Comparison of ENCODE assay signal across 36 cellular contexts in genomic region chr3:179363332-179363731, GRCh38. TPM values are rescaled to one million over a fixed set of nuclear protein-coding genes. Genes with fewer than 3 reads are reported as not detected.
DNase-seq lines count a peak whose midpoint lies in the region; ATAC-seq, FAIRE-seq and TF ChIP-seq lines count a peak whose summit lies in the region.
"Had no signal": no experiment of that assay in that cellular context is flagged by ENCODE, and none has a peak within 500 bp of the region (broad histone marks: within the 10 kb centered on the region; RNA-seq: fewer than 3 reads in every experiment).

No MANE protein-coding gene starts in this region.

- WGBS in HepG2 (ENCODE audit: low lambda C conversion rate) = 96% methylated on average over 5 of the region's 5 CpGs
- 95% methylated on average over 5 of the region's 5 CpGs for WGBS in right lobe of liver (ENCODE audit: insufficient coverage, low coverage, low lambda C conversion rate, missing lambda C conversion rate)
- 92% methylated on average over 5 of the region's 5 CpGs for WGBS in K562 (ENCODE audit: insufficient coverage, low coverage, missing lambda C conversion rate)

- FAIRE-seq in HepG2 (lab: Jason Lieb, UNC) (no peak), K562 (lab: Jason Lieb, UNC) (no peak)
- FAIRE-seq: A549, D721Med had no signal

- H3K4me3 Mint-ChIP-seq in WTC11 = no peak overlapping the region
- H3K4me3 Mint-ChIP-seq: B cell; CD14-positive monocyte; CD4-positive, alpha-beta memory T cell; CD4-positive, alpha-beta T cell; CD4-positive, CD25-positive, alpha-beta regulatory T cell; CD8-positive, alpha-beta memory T cell; CD8-positive, alpha-beta T cell had no signal

- BruUV-seq in HepG2 (replicated peaks; lab: Mats Ljungman, UMichigan) = no TSS peak
- BruUV-seq in K562 (replicated peaks; lab: Mats Ljungman, UMichigan) = no TSS peak

- H3K36me3 ChIP-seq in HepG2 (replicated peaks in 1 of 2; ENCODE audit: control insufficient read depth in 1 of 2, insufficient read depth in 2 of 2, low read length in 2 of 2) = peaks cover 7 to 56% of the 10 kb centered on the region in 2 experiments
- peaks cover 0 to 72% (median 15%) of the 10 kb centered on the region in 4 donors for H3K36me3 ChIP-seq in right lobe of liver
- peaks cover 11 to 73% of the 10 kb centered on the region in 2 experiments; a peak in 2 of 3 replicates for H3K36me3 ChIP-seq in HEK293 (ENCODE audit: control insufficient read depth in 2 of 2, insufficient read depth in 1 of 2, low read length in 2 of 2)
- H3K36me3 ChIP-seq in K562 (ENCODE audit: control insufficient read depth, insufficient read depth, low read length) = peaks cover 81% of the 10 kb centered on the region

- H3K27me3 ChIP-seq in HepG2 (ENCODE audit: control insufficient read depth in 1 of 2, insufficient read depth in 2 of 2, low read length in 2 of 2) = no peaks in the 10 kb centered on the region
- H3K27me3 ChIP-seq in right lobe of liver = no peaks in the 10 kb centered on the region
- no peaks in the 10 kb centered on the region for H3K27me3 ChIP-seq in K562 (ENCODE audit: control insufficient read depth in 2 of 2, insufficient read depth in 2 of 2, low read length in 2 of 2)
- H3K27me3 ChIP-seq: BE2C; BLaER1; BLaER1 treated with 17β-estradiol and CSF1 and Interleukin-3, amounts not matched to agents 10 nM and 100 nM had no signal

- H3K79me2 ChIP-seq in HepG2 (ENCODE audit: insufficient read depth, low read length) (no peaks in the 10 kb centered on the region), K562 (ENCODE audit: control insufficient read depth, insufficient read depth, low read length) (no peaks in the 10 kb centered on the region)

- no peaks in the 10 kb centered on the region for H3K9me1 ChIP-seq in K562 (ENCODE audit: control insufficient read depth, insufficient read depth, low read length)

- TF ChIP-seq EP300 in HepG2 (IDR thresholded peaks at IDR 0.05; ENCODE audit: low read depth in 2 of 2, low read length in 2 of 2) (no peak), HepG2 (CRISPR knock-in tag; IDR thresholded peaks at IDR 0.05; ENCODE audit: borderline replicate concordance) (no peak), K562 (IDR thresholded peaks at IDR 0.05; ENCODE audit: low read length) (no peak)

- peaks cover 49% of the 10 kb centered on the region for H3K36me3 Mint-ChIP-seq in WTC11

- intact Hi-C loops in HepG2 (cut with micrococcal nuclease; ENCODE audit: unreplicated experiment) = no loop called here
- intact Hi-C loops in right lobe of liver (cut with DNase I) = no loop called here
- intact Hi-C loops in K562 (cut with micrococcal nuclease) = no loop called here

- no peaks in the 10 kb centered on the region for H3K27me3 Mint-ChIP-seq in WTC11 (ENCODE audit: low read depth)
- H3K27me3 Mint-ChIP-seq: B cell; CD4-positive, alpha-beta memory T cell; CD4-positive, alpha-beta T cell; CD4-positive, CD25-positive, alpha-beta regulatory T cell; CD8-positive, alpha-beta memory T cell had no signal

- no peak for ATAC-seq in HepG2
- ATAC-seq in right lobe of liver = no peak
- no peak for ATAC-seq in WTC11
- no peak for ATAC-seq in K562
- ATAC-seq: A549; CD8-positive, alpha-beta T cell had no signal

- TF ChIP-seq RAD21 in HepG2 (CRISPR knock-in tag; IDR thresholded peaks at IDR 0.05) (no peak), K562 (CRISPR knock-in tag; conservative IDR thresholded peaks at IDR 0.05 in 1 of 2, IDR thresholded peaks at IDR 0.05 in 1 of 2) (no peak)

- H3K9me3 Mint-ChIP-seq in WTC11 = no peaks in the 10 kb centered on the region
- H3K9me3 Mint-ChIP-seq: CD14-positive monocyte; CD4-positive, alpha-beta memory T cell; CD4-positive, alpha-beta T cell; CD4-positive, CD25-positive, alpha-beta regulatory T cell; CD8-positive, alpha-beta memory T cell; CD8-positive, alpha-beta T cell had no signal

- H2AFZ ChIP-seq in HepG2 (ENCODE audit: low read length) = no peak overlapping the region
- no peak overlapping the region for H2AFZ ChIP-seq in K562 (ENCODE audit: low read depth, low read length)

- no peak overlapping the region for H3K27ac Mint-ChIP-seq in WTC11
- H3K27ac Mint-ChIP-seq: B cell; CD14-positive monocyte; CD4-positive, alpha-beta memory T cell; CD4-positive, alpha-beta T cell; CD4-positive, CD25-positive, alpha-beta regulatory T cell; CD8-positive, alpha-beta memory T cell; CD8-positive, alpha-beta T cell had no signal

- H3K9me3 ChIP-seq in HepG2 (ENCODE audit: low read length) = no peaks in the 10 kb centered on the region
- H3K9me3 ChIP-seq in right lobe of liver = no peaks in the 10 kb centered on the region
- no peaks in the 10 kb centered on the region for H3K9me3 ChIP-seq in HEK293 (ENCODE audit: control insufficient read depth, insufficient read depth, low read depth, low read length)
- H3K9me3 ChIP-seq in K562 (replicated peaks; ENCODE audit: control insufficient read depth, insufficient read depth, low read depth, low read length) = no peaks in the 10 kb centered on the region
- H3K9me3 ChIP-seq: A549; BE2C; BLaER1; BLaER1 treated with 17β-estradiol and CSF1 and Interleukin-3, amounts not matched to agents 10 nM and 100 nM; Caco-2 had no signal

- H3K4me2 ChIP-seq in HepG2 (ENCODE audit: low read depth, low read length) (no peak overlapping the region), K562 (ENCODE audit: insufficient read depth, low read length) (no peak overlapping the region)
- H3K4me2 ChIP-seq: A549; BLaER1; BLaER1 treated with 17β-estradiol and CSF1 and Interleukin-3, amounts not matched to agents 10 nM and 100 nM had no signal

- POLR2A ChIA-PET in HepG2 (lab: Yijun Ruan, JAX) = no interaction called here
- POLR2A ChIA-PET in HEK293 (lab: Yijun Ruan, JAX) = interaction anchor here (0.5 kb wide), 1 partner anchor 24 kb away, joined by 3 read pairs; no protein-coding TSS in a partner anchor
- POLR2A ChIA-PET in WTC11 (lab: Charles Lee) = no interaction called here
- POLR2A ChIA-PET in K562 (lab: Yijun Ruan, JAX) = interaction anchor here (1.2 to 1.9 kb wide), 2 partner anchors 11 to 343 kb away, joined by 3 to 7 read pairs; no protein-coding TSS in a partner anchor

- H3K9ac ChIP-seq in HepG2 (ENCODE audit: insufficient read depth, low read depth, low read length) = no peak overlapping the region
- H3K9ac ChIP-seq in K562 (ENCODE audit: insufficient read depth in 1 of 2, low read depth in 2 of 2, low read length in 2 of 2) = no peak overlapping the region
- H3K9ac ChIP-seq: BLaER1; BLaER1 treated with 17β-estradiol and CSF1 and Interleukin-3, amounts not matched to agents 10 nM and 100 nM had no signal

- DNase-seq in HepG2 (ENCODE audit: low spot score) (no peak), right lobe of liver (no peak), WTC11 (ENCODE audit: low spot score) (no peak), K562 (ENCODE audit: extremely low read depth in 1 of 4, low spot score in 3 of 4) (no peak), GOT3 (lab: John Stamatoyannopoulos, UW) (no peak), SHP77 (lab: John Stamatoyannopoulos, UW) (no peak), NCI-H2227 (lab: John Stamatoyannopoulos, UW; ENCODE audit: unreplicated experiment) (no peak)
- DNase-seq: 8988T; ACHN; AML-193; BE2C; C1 segment of cervical spinal cord; Caco-2; Calu3; CD4-positive, alpha-beta memory T cell; CD4-positive, alpha-beta T cell; CD4-positive, CD25-positive, alpha-beta regulatory T cell; CD8-positive, alpha-beta memory T cell; CD8-positive, alpha-beta T cell; COR-L47; DMS 273 treated with DMSO at 0.1 percent for 48 hours; DMS153; DMS53; DMS79; DMS79 treated with DMSO at 0.1 percent for 48 hours; DND-41; EL had no signal

- TF ChIP-seq CTCF in HepG2 (CRISPR knock-in tag; IDR thresholded peaks at IDR 0.05) = no peak
- no peak for TF ChIP-seq CTCF in right lobe of liver (IDR thresholded peaks at IDR 0.05)
- TF ChIP-seq CTCF in HEK293 (tag by site-specific recombination; IDR thresholded peaks at IDR 0.05) = no peak
- no peak for TF ChIP-seq CTCF in WTC11 (IDR thresholded peaks at IDR 0.05)
- no peak for TF ChIP-seq CTCF in K562 (IDR thresholded peaks at IDR 0.05 in 2 of 3, conservative IDR thresholded peaks at IDR 0.05 in 1 of 3; ENCODE audit: insufficient read depth in 2 of 3, low read depth in 1 of 3, low read length in 3 of 3)

- CTCF ChIA-PET in HepG2 (lab: Yijun Ruan, JAX; ENCODE audit: low intra/inter-chr PET ratio, low total read pairs) = no interaction called here
- CTCF ChIA-PET in HEK293 (lab: Yijun Ruan, JAX) = no interaction called here
- CTCF ChIA-PET in WTC11 (lab: Charles Lee) = no interaction called here
- CTCF ChIA-PET in K562 (lab: Yijun Ruan, JAX; ENCODE audit: low intra/inter-chr PET ratio) = no interaction called here

- H4K20me1 ChIP-seq in HepG2 (ENCODE audit: insufficient read depth, low read length) = no peaks in the 10 kb centered on the region
- no peaks in the 10 kb centered on the region for H4K20me1 ChIP-seq in K562 (replicated peaks; ENCODE audit: control insufficient read depth, insufficient read depth, low read length)
- H4K20me1 ChIP-seq: BLaER1; BLaER1 treated with 17β-estradiol and CSF1 and Interleukin-3, amounts not matched to agents 10 nM and 100 nM had no signal

- H3K4me1 ChIP-seq in HepG2 (ENCODE audit: insufficient read depth, low read length) (no peaks in the 10 kb centered on the region), right lobe of liver (no peaks in the 10 kb centered on the region), HEK293 (ENCODE audit: control insufficient read depth, insufficient read depth, low read length) (no peaks in the 10 kb centered on the region), K562 (replicated peaks in 1 of 2; ENCODE audit: control insufficient read depth in 2 of 2, insufficient read depth in 2 of 2, low read length in 2 of 2) (no peaks in the 10 kb centered on the region)
- H3K4me1 ChIP-seq: A549; BE2C; BLaER1; BLaER1 treated with 17β-estradiol and CSF1 and Interleukin-3, amounts not matched to agents 10 nM and 100 nM; Caco-2 had no signal

- H3K4me3 ChIP-seq in HepG2 (replicated peaks in 1 of 3; ENCODE audit: insufficient read depth in 1 of 3, low read depth in 2 of 3, low read length in 3 of 3) (no peak overlapping the region), right lobe of liver (no peak overlapping the region), HEK293 (ENCODE audit: low read depth, low read length) (no peak overlapping the region), K562 (no peak overlapping the region)
- H3K4me3 ChIP-seq: A549; BLaER1; BLaER1 treated with 17β-estradiol and CSF1 and Interleukin-3, amounts not matched to agents 10 nM and 100 nM had no signal

- H3K4me1 Mint-ChIP-seq in WTC11 = no peaks in the 10 kb centered on the region
- H3K4me1 Mint-ChIP-seq: B cell; CD14-positive monocyte; CD4-positive, alpha-beta memory T cell; CD8-positive, alpha-beta memory T cell had no signal

- H3K27ac ChIP-seq in HepG2 (ENCODE audit: extremely low read length, insufficient read depth, low read length) = no peak overlapping the region
- no peak overlapping the region for H3K27ac ChIP-seq in right lobe of liver
- no peak overlapping the region for H3K27ac ChIP-seq in HEK293 (ENCODE audit: extremely low read depth, low read depth, low read length)
- no peak overlapping the region for H3K27ac ChIP-seq in K562 (ENCODE audit: extremely low read depth, low read depth, low read length)
- H3K27ac ChIP-seq: 22Rv1; A549; BLaER1; BLaER1 treated with 17β-estradiol and CSF1 and Interleukin-3, amounts not matched to agents 10 nM and 100 nM; C4-2B had no signal

- TF ChIP-seq POLR2A in HepG2 (IDR thresholded peaks at IDR 0.05; ENCODE audit: insufficient read depth in 1 of 2, low read depth in 2 of 2, low read length in 2 of 2) (no peak), right lobe of liver (IDR thresholded peaks at IDR 0.05) (no peak), K562 (conservative IDR thresholded peaks at IDR 0.05) (no peak)

- in situ Hi-C loops in HepG2 (cut with HindIII; ENCODE audit: extremely low pct_ligation_motif_present, low pct_unique_long_range_greater_than_20kb) (no loop called here), K562 (cut with MboI) (no loop called here)

RNA-seq across cellular contexts. Expression of gene MFN1, which starts 15.8 kb away (rescaled TPM):
- total RNA-seq in HepG2 (2016; rRNA removed; fragmentation: Illumina TruSeq; extraction: Trizol) = 37.5 and 58.4 TPM in 2 replicates
- total RNA-seq in HepG2 (2016; cell fraction: cytosol; rRNA removed; fragmentation: Illumina TruSeq; extraction: Trizol; ENCODE audit: low read depth) = 4.3 and 5.0 TPM in 2 replicates
- total RNA-seq in HepG2 (2016; cell fraction: insoluble cytoplasmic fraction; rRNA removed; fragmentation: Illumina TruSeq; extraction: Trizol) = 41.5 and 57.9 TPM in 2 replicates
- 9.8 and 11.9 TPM in 2 replicates for total RNA-seq in HepG2 (2016; cell fraction: membrane; rRNA removed; fragmentation: Illumina TruSeq; extraction: Trizol)
- 48.5 and 51.2 TPM in 2 replicates for total RNA-seq in HepG2 (2016; cell fraction: nucleus; rRNA removed; fragmentation: Illumina TruSeq; extraction: Trizol)
- polyA plus RNA-seq in HepG2 (2011; rRNA removed) = 19.0 and 25.2 TPM in 2 replicates
- polyA plus RNA-seq in HepG2 (2011; cell fraction: cytosol; rRNA removed) = 5.9 and 9.5 TPM in 2 replicates
- polyA plus RNA-seq in HepG2 (2011; cell fraction: nucleus; rRNA removed) = 20.7 and 30.8 TPM in 2 replicates
- 16.0 and 20.6 TPM in 2 replicates for polyA plus RNA-seq in HepG2 (2012)
- polyA plus RNA-seq in HepG2 (2016; cell fraction: cytosol; fragmentation: Illumina TruSeq; extraction: Trizol; ENCODE audit: low read depth) = 0.75 and 1.2 TPM in 2 replicates
- polyA plus RNA-seq in HepG2 (2016; cell fraction: insoluble cytoplasmic fraction; fragmentation: Illumina TruSeq; extraction: Trizol; ENCODE audit: low read depth) = 31.2 and 32.4 TPM in 2 replicates
- polyA plus RNA-seq in HepG2 (2016; cell fraction: membrane; fragmentation: Illumina TruSeq; extraction: Trizol; ENCODE audit: low read depth) = 2.6 and 3.1 TPM in 2 replicates
- polyA plus RNA-seq in HepG2 (2016; cell fraction: nucleus; fragmentation: Illumina TruSeq; extraction: Trizol; ENCODE audit: insufficient read depth, low read depth) = 37.7 and 43.2 TPM in 2 replicates
- 7.9 and 23.8 TPM in 2 replicates for polyA minus RNA-seq in HepG2 (2011; rRNA and poly(A)+ RNA removed; ENCODE audit: low replicate concordance)
- polyA minus RNA-seq in HepG2 (2011; cell fraction: cytosol; rRNA and poly(A)+ RNA removed) = 12.0 and 14.7 TPM in 2 replicates
- polyA minus RNA-seq in HepG2 (2011; cell fraction: nucleus; rRNA and poly(A)+ RNA removed) = 79.8 and 102 TPM in 2 replicates
- 10 to 100 TPM; 12.2 to 24.6 (median 20.3) TPM for total RNA-seq in right lobe of liver
- total RNA-seq in WTC11 (2021) = 40.7 to 46.6 TPM (median 42.7 TPM) in 3 replicates
- 49.8 and 238 TPM in 2 replicates for total RNA-seq in K562 (2011; cell fraction: chromatin; rRNA removed; ENCODE audit: low replicate concordance)
- total RNA-seq in K562 (2011; cell fraction: nucleolus; rRNA removed) = 12.2 and 24.7 TPM in 2 replicates
- total RNA-seq in K562 (2011; cell fraction: nucleoplasm; rRNA removed) = 43.9 and 52.3 TPM in 2 replicates
- 16.5 and 24.9 TPM in 2 replicates for total RNA-seq in K562 (2014; rRNA removed)
- total RNA-seq in K562 (2014; rRNA removed; fragmentation: Illumina TruSeq; extraction: Trizol) = 28.2 and 33.7 TPM in 2 replicates
- total RNA-seq in K562 (2015; rRNA removed; fragmentation: Illumina TruSeq; extraction: Trizol) = 20.0 and 22.4 TPM in 2 replicates
- 36.1 and 36.7 TPM in 2 replicates for total RNA-seq in K562 (2021)
- polyA plus RNA-seq in K562 (2011; rRNA removed) = 34.1 and 42.7 TPM in 2 replicates
- 6.0 and 10.7 TPM in 2 replicates for polyA plus RNA-seq in K562 (2011; cell fraction: cytosol; rRNA removed)
- polyA plus RNA-seq in K562 (2011; cell fraction: nucleus; rRNA removed) = 29.1 and 47.6 TPM in 2 replicates
- 13.2 and 15.2 TPM in 2 replicates for polyA plus RNA-seq in K562 (2012)
- polyA plus RNA-seq in K562 (2014; fragmentation: Illumina TruSeq; extraction: Trizol) = 19.4 and 22.6 TPM in 2 replicates
- 10 to 100 TPM; 10.5 to 18.8 TPM for polyA plus RNA-seq in K562 (2014; fragmentation: Nextera tagmentation; extraction: Ambion mirVana)
- 21.7 and 22.9 TPM in 2 replicates for polyA plus RNA-seq in K562 (2014; rRNA removed)
- 62.5 and 73.6 TPM in 2 replicates for polyA minus RNA-seq in K562 (2011; rRNA and poly(A)+ RNA removed)
- 10.4 and 13.8 TPM in 2 replicates for polyA minus RNA-seq in K562 (2011; cell fraction: cytosol; rRNA and poly(A)+ RNA removed)
- polyA minus RNA-seq in K562 (2011; cell fraction: nucleus; rRNA and poly(A)+ RNA removed) = 31.2 and 57.1 TPM in 2 replicates

RNA-seq across cellular contexts. Expression of gene ZNF639, which starts 40.5 kb away (rescaled TPM):
- total RNA-seq in HepG2 (2016; rRNA removed; fragmentation: Illumina TruSeq; extraction: Trizol) (42.4 and 46.7 TPM in 2 replicates), right lobe of liver (10 to 100 TPM; 12.0 to 20.7 (median 14.7) TPM), WTC11 (2021) (32.3 to 34.8 TPM (median 33.4 TPM) in 3 replicates), K562 (2014; rRNA removed) (56.0 and 57.2 TPM in 2 replicates), K562 (2014; rRNA removed; fragmentation: Illumina TruSeq; extraction: Trizol) (75.8 and 83.1 TPM in 2 replicates), K562 (2015; rRNA removed; fragmentation: Illumina TruSeq; extraction: Trizol) (68.7 and 73.1 TPM in 2 replicates), K562 (2021) (53.7 and 55.7 TPM in 2 replicates)
- 13.5 and 14.4 TPM in 2 replicates for total RNA-seq in HepG2 (2016; cell fraction: cytosol; rRNA removed; fragmentation: Illumina TruSeq; extraction: Trizol; ENCODE audit: low read depth)
- 41.6 and 46.5 TPM in 2 replicates for total RNA-seq in HepG2 (2016; cell fraction: insoluble cytoplasmic fraction; rRNA removed; fragmentation: Illumina TruSeq; extraction: Trizol)
- total RNA-seq in HepG2 (2016; cell fraction: membrane; rRNA removed; fragmentation: Illumina TruSeq; extraction: Trizol) = 46.9 and 52.9 TPM in 2 replicates
- total RNA-seq in HepG2 (2016; cell fraction: nucleus; rRNA removed; fragmentation: Illumina TruSeq; extraction: Trizol) = 24.3 and 28.0 TPM in 2 replicates
- polyA plus RNA-seq in HepG2 (2011; rRNA removed) (10.1 and 11.6 TPM in 2 replicates), K562 (2011; rRNA removed) (29.1 and 38.0 TPM in 2 replicates), K562 (2014; fragmentation: Illumina TruSeq; extraction: Trizol) (69.9 and 88.1 TPM in 2 replicates), K562 (2014; fragmentation: Nextera tagmentation; extraction: Ambion mirVana) (10 to 100 TPM; 17.6 to 21.5 TPM), K562 (2014; rRNA removed) (44.0 and 50.5 TPM in 2 replicates)
- polyA plus RNA-seq in HepG2 (2011; cell fraction: cytosol; rRNA removed) = 5.4 and 7.5 TPM in 2 replicates
- polyA plus RNA-seq in HepG2 (2011; cell fraction: nucleus; rRNA removed) = 3.8 and 4.4 TPM in 2 replicates
- 16.7 and 20.0 TPM in 2 replicates for polyA plus RNA-seq in HepG2 (2012)
- polyA plus RNA-seq in HepG2 (2016; cell fraction: cytosol; fragmentation: Illumina TruSeq; extraction: Trizol; ENCODE audit: low read depth) = 10.6 and 11.7 TPM in 2 replicates
- polyA plus RNA-seq in HepG2 (2016; cell fraction: insoluble cytoplasmic fraction; fragmentation: Illumina TruSeq; extraction: Trizol; ENCODE audit: low read depth) = 44.3 and 45.2 TPM in 2 replicates
- polyA plus RNA-seq in HepG2 (2016; cell fraction: membrane; fragmentation: Illumina TruSeq; extraction: Trizol; ENCODE audit: low read depth) = 27.4 and 31.7 TPM in 2 replicates
- 44.1 and 46.6 TPM in 2 replicates for polyA plus RNA-seq in HepG2 (2016; cell fraction: nucleus; fragmentation: Illumina TruSeq; extraction: Trizol; ENCODE audit: insufficient read depth, low read depth)
- 3.7 and 11.2 TPM in 2 replicates for polyA minus RNA-seq in HepG2 (2011; rRNA and poly(A)+ RNA removed; ENCODE audit: low replicate concordance)
- polyA minus RNA-seq in HepG2 (2011; cell fraction: cytosol; rRNA and poly(A)+ RNA removed) = 8.1 and 9.0 TPM in 2 replicates
- 10.8 and 11.1 TPM in 2 replicates for polyA minus RNA-seq in HepG2 (2011; cell fraction: nucleus; rRNA and poly(A)+ RNA removed)
- total RNA-seq in K562 (2011; cell fraction: chromatin; rRNA removed; ENCODE audit: low replicate concordance) = 12.2 and 32.8 TPM in 2 replicates
- total RNA-seq in K562 (2011; cell fraction: nucleolus; rRNA removed) = 8.3 and 8.5 TPM in 2 replicates
- 10.7 and 18.6 TPM in 2 replicates for total RNA-seq in K562 (2011; cell fraction: nucleoplasm; rRNA removed)
- polyA plus RNA-seq in K562 (2011; cell fraction: cytosol; rRNA removed) = 14.3 and 14.5 TPM in 2 replicates
- 9.7 and 13.8 TPM in 2 replicates for polyA plus RNA-seq in K562 (2011; cell fraction: nucleus; rRNA removed)
- 32.0 and 33.3 TPM in 2 replicates for polyA plus RNA-seq in K562 (2012)
- polyA minus RNA-seq in K562 (2011; rRNA and poly(A)+ RNA removed) = 40.3 and 50.0 TPM in 2 replicates
- polyA minus RNA-seq in K562 (2011; cell fraction: cytosol; rRNA and poly(A)+ RNA removed) = 11.7 and 13.1 TPM in 2 replicates
- polyA minus RNA-seq in K562 (2011; cell fraction: nucleus; rRNA and poly(A)+ RNA removed) = 5.8 and 10.4 TPM in 2 replicates

Comparison
In these comparisons a context has a peak if more than half of its experiments do, and no peak if none do; other contexts are left out.
1. POLR2A ChIA-PET loops: an anchor here in HEK293 (0.5 kb wide) and K562 (1.2 to 1.9 kb wide); none called in HepG2 and WTC11.
2. Of the 241 proteins assayed by ChIP-seq in both HepG2 and K562: peak only in HepG2: none; only in K562: none; in both: ZNF121; in neither: 240.